9 cellular contexts compared by ENCODE assay signal in genomic region chr3:11185564-11186317, GRCh38. TPM values are rescaled to one million over a fixed set of nuclear protein-coding genes. Genes with fewer than 3 reads are reported as not detected.
DNase-seq lines count a peak whose midpoint lies in the region; ATAC-seq and TF ChIP-seq lines count a peak whose summit lies in the region.
"Had no signal": no experiment of that assay in that cellular context is flagged by ENCODE, and none has a peak within 500 bp of the region (broad histone marks: within the 10 kb centered on the region; RNA-seq: fewer than 3 reads in every experiment).

No MANE protein-coding gene starts in this region.

- H3K9me3 ChIP-seq in mammary epithelial cell (replicated peaks; ENCODE audit: insufficient read depth, low read length) = no peaks in the 10 kb centered on the region
- no peaks in the 10 kb centered on the region for H3K9me3 ChIP-seq in testis

- CTCF ChIA-PET in mammary epithelial cell (lab: Charles Lee; ENCODE audit: low non-redundant PET) = no interaction called here

- no TSS peak for BruUV-seq in mammary epithelial cell (replicated peaks; lab: Mats Ljungman, UMichigan)

- peak overlapping the region; percentile 66 for H2AFZ ChIP-seq in mammary epithelial cell (ENCODE audit: low read depth, low read length)

- peak in 1 of 2 donors; percentile 11 for TF ChIP-seq CTCF in mammary epithelial cell (conservative IDR thresholded peaks at IDR 0.05 in 1 of 2, IDR thresholded peaks at IDR 0.05 in 1 of 2; ENCODE audit: extremely low read depth in 1 of 2, insufficient read depth in 1 of 2, low read depth in 1 of 2, low read length in 2 of 2)
- no peak for TF ChIP-seq CTCF in kidney epithelial cell (IDR thresholded peaks at IDR 0.05; ENCODE audit: insufficient read depth, low read length, poor library complexity, severe bottlenecking)
- TF ChIP-seq CTCF in testis (IDR thresholded peaks at IDR 0.05) = no peak

- peak overlapping the region; percentile 4 to 30 (median 7) for H3K4me3 ChIP-seq in mammary epithelial cell (replicated peaks in 1 of 3; ENCODE audit: insufficient read depth in 1 of 3, low read depth in 2 of 3, low read length in 3 of 3)
- no peak overlapping the region for H3K4me3 ChIP-seq in kidney epithelial cell (ENCODE audit: low read depth, low read length)
- H3K4me3 ChIP-seq in testis = no peak overlapping the region

- no peaks in the 10 kb centered on the region for H3K36me3 ChIP-seq in mammary epithelial cell (ENCODE audit: insufficient read depth, low read length)
- no peaks in the 10 kb centered on the region for H3K36me3 ChIP-seq in kidney epithelial cell (ENCODE audit: control insufficient read depth, insufficient read depth, low read length)
- H3K36me3 ChIP-seq in testis (ENCODE audit: low read depth, missing control alignments) = no peaks in the 10 kb centered on the region

- intact Hi-C loops in mammary epithelial cell (cut with micrococcal nuclease) = loop anchor here (1.0 kb wide), 1 partner anchor 48 kb away; no protein-coding TSS in a partner anchor
- intact Hi-C loops in testis (cut with DNase I; ENCODE audit: low total_unique reads) = no loop called here

- peak overlapping the region; percentile 60 for H3K27ac ChIP-seq in mammary epithelial cell (ENCODE audit: insufficient read depth, low read depth, low read length)
- H3K27ac ChIP-seq in testis = no peak overlapping the region
- H3K27ac ChIP-seq in substantia nigra (ENCODE audit: low read depth, low read length, poor library complexity, severe bottlenecking) = no peak overlapping the region

- ATAC-seq in GM21529 (IDR thresholded peaks at IDR 0.05; ENCODE audit: unreplicated experiment) = no peak
- no peak for ATAC-seq in HG02798 (IDR thresholded peaks at IDR 0.05; ENCODE audit: poor library complexity, unreplicated experiment)

- no peak overlapping the region for H3K9ac ChIP-seq in mammary epithelial cell (ENCODE audit: insufficient read depth, low read length)

- H4K20me1 ChIP-seq in mammary epithelial cell (ENCODE audit: insufficient read depth, low read length) = no peaks in the 10 kb centered on the region

- no peak for TF ChIP-seq POLR2A in testis (IDR thresholded peaks at IDR 0.05)

- no peaks in the 10 kb centered on the region for H3K79me2 ChIP-seq in mammary epithelial cell (ENCODE audit: insufficient read depth, low read length)

- no peaks in the 10 kb centered on the region for H3K27me3 ChIP-seq in mammary epithelial cell (ENCODE audit: insufficient read depth, low read length)
- no peaks in the 10 kb centered on the region for H3K27me3 ChIP-seq in kidney epithelial cell (ENCODE audit: control insufficient read depth, insufficient read depth, low read length)
- H3K27me3 ChIP-seq in testis = no peaks in the 10 kb centered on the region

- dilution Hi-C loops in mammary epithelial cell (cut with HindIII; ENCODE audit: low sequenced_read_pairs) = loop anchor here (5.0 kb wide), 1 partner anchor 87 kb away; the partner anchor contains the start of gene ATG7

- H3K4me1 ChIP-seq in mammary epithelial cell (ENCODE audit: insufficient read depth, low read length) (peaks cover 27% of the 10 kb centered on the region), testis (peaks cover 19% of the 10 kb centered on the region)

- DNase-seq in HT-29 (ENCODE audit: low spot score) (peak; percentile 39), mammary epithelial cell (peak; percentile 90), kidney epithelial cell (ENCODE audit: low read depth) (peak; percentile 63), testis (peak; percentile 55), NCI-H1417 (lab: John Stamatoyannopoulos, UW) (no peak), substantia nigra (lab: John Stamatoyannopoulos, UW) (no peak)
- DNase-seq: activated naive CD4-positive, alpha-beta T cell treated with Interleukin-2 at 50 U/mL for 16 hours had no signal

- peak overlapping the region; percentile 65 for H3K4me2 ChIP-seq in mammary epithelial cell (ENCODE audit: insufficient read depth, low read depth, low read length)

- in situ Hi-C loops in mammary epithelial cell (cut with MboI; ENCODE audit: low sequenced_read_pairs in 2 of 2) = no loop called here

- WGBS in mammary epithelial cell (ENCODE audit: low coverage, missing lambda C conversion rate) = 5% methylated on average over 11 of the region's 13 CpGs
- WGBS in testis, 2 donors = 49 to 53% methylated on average over 9 to 13 of the region's 13 CpGs

RNA-seq across cellular contexts. Expression of gene HRH1, which starts 31.4 kb away (rescaled TPM):
- 1.9 and 3.3 TPM in 2 replicates for total RNA-seq in HT-29 (2014; rRNA removed; shearing (Covaris generic))
- under 1 TPM; 0.28 to 0.33 TPM for total RNA-seq in mammary epithelial cell
- polyA plus RNA-seq in mammary epithelial cell = 2.2 TPM
- polyA minus RNA-seq in mammary epithelial cell = 10.2 TPM
- 3.2 and 4.0 TPM in 2 replicates for total RNA-seq in kidney epithelial cell
- 1 to 10 TPM; 1.6 to 2.5 TPM for total RNA-seq in testis
- 3.2 TPM for polyA plus RNA-seq in testis (ENCODE audit: insufficient read depth, low read depth, low replicate concordance)

Comparison
In these comparisons a context has a peak if more than half of its experiments do, and no peak if none do; other contexts are left out.
1. DNase-seq: peak in HT-29 (single experiment), mammary epithelial cell (single experiment), kidney epithelial cell (single experiment) and testis (single experiment); none in NCI-H1417 (0 of 3) and substantia nigra (0 of 49).
2. H3K4me3 ChIP-seq: peak in mammary epithelial cell (3 of 3); none in kidney epithelial cell (single experiment) and testis (0 of 2).